Comparison of ENCODE assay signal across 8 cellular contexts in genomic region chr16:57999971-58000705, GRCh38. TPM values are rescaled to one million over a fixed set of nuclear protein-coding genes. Genes with fewer than 3 reads are reported as not detected.
A peak's percentile ranks its signal among the peaks of the same experiment; 100 is the strongest.
DNase-seq lines count a peak whose midpoint lies in the region; ATAC-seq, FAIRE-seq and TF ChIP-seq lines count a peak whose summit lies in the region.

TSS of gene ZNF319 (minus strand) at chr16:58000672. CDS start at chr16:57998265, 2,407 bp downstream.

- peak; percentile 6 for ATAC-seq in activated CD4-positive, alpha-beta T cell treated with anti-CD3 and anti-CD28 coated beads for 36 hours
- ATAC-seq in HG02798 (IDR thresholded peaks at IDR 0.05; ENCODE audit: poor library complexity, unreplicated experiment) (peak; percentile 24), mucosa of descending colon (peak; percentile 16)

- H3K9me3 ChIP-seq in SJCRH30 (replicated peaks) (no peaks in the 10 kb centered on the region), duodenal mucosa (ENCODE audit: control insufficient read depth in 1 of 2, low read length in 2 of 2) (no peaks in the 10 kb centered on the region), mucosa of descending colon (no peaks in the 10 kb centered on the region)

- no peak for FAIRE-seq in urothelium cell line (lab: Jason Lieb, UNC)

- CTCF ChIA-PET in activated CD4-positive, alpha-beta T cell treated with anti-CD3 and anti-CD28 coated beads for 36 hours (lab: Charles Lee), result interaction anchor here (0.6 to 1.8 kb wide), 7 partner anchors 10 to 424 kb away, joined by 3 to 5 read pairs (median 3); partner anchors contain the start of gene CFAP20

- H3K36me3 Mint-ChIP-seq in activated CD4-positive, alpha-beta T cell treated with anti-CD3 and anti-CD28 coated beads for 36 hours (ENCODE audit: low read depth), result peaks cover 13% of the 10 kb centered on the region

- H3K27ac ChIP-seq in SJCRH30 (peak within 1 kb of the TSS; percentile 30; the same call in 1 of the 2 replicates), duodenal mucosa (ENCODE audit: low read depth, low read length) (peak within 1 kb of the TSS; percentile 70)

- no peaks in the 10 kb centered on the region for H3K27me3 Mint-ChIP-seq in activated CD4-positive, alpha-beta T cell treated with anti-CD3 and anti-CD28 coated beads for 36 hours

- no peaks in the 10 kb centered on the region for H3K9me3 Mint-ChIP-seq in activated CD4-positive, alpha-beta T cell treated with anti-CD3 and anti-CD28 coated beads for 36 hours (ENCODE audit: low read depth)

- peak within 1 kb of the TSS; percentile 80 for H3K27ac Mint-ChIP-seq in activated CD4-positive, alpha-beta T cell treated with anti-CD3 and anti-CD28 coated beads for 36 hours

- peak within 1 kb of the TSS; percentile 91 for H3K4me3 Mint-ChIP-seq in activated CD4-positive, alpha-beta T cell treated with anti-CD3 and anti-CD28 coated beads for 36 hours

- H3K27me3 ChIP-seq in SJCRH30 (no peaks in the 10 kb centered on the region), duodenal mucosa (ENCODE audit: control insufficient read depth in 1 of 2, insufficient read depth in 2 of 2, low read length in 2 of 2) (no peaks in the 10 kb centered on the region)

- TF ChIP-seq CTCF in mucosa of descending colon (IDR thresholded peaks at IDR 0.05), result no peak

- peak within 1 kb of the TSS; percentile 75 to 80 for H3K9ac ChIP-seq in duodenal mucosa (ENCODE audit: low read depth in 1 of 2, low read length in 2 of 2)

- POLR2A ChIA-PET in activated CD4-positive, alpha-beta T cell treated with anti-CD3 and anti-CD28 coated beads for 36 hours (lab: Charles Lee), result interaction anchor here (0.8 kb wide), 1 partner anchor 95 kb away, joined by 4 read pairs; no protein-coding TSS in a partner anchor

- intact Hi-C loops in activated CD4-positive, alpha-beta T cell treated with anti-CD3 and anti-CD28 coated beads for 36 hours (cut with DNase I, micrococcal nuclease), result loop anchor here (1.0 to 10.0 kb wide), 15 partner anchors 25 to 1643 kb away; partner anchors contain the start of genes KIFC3 (in 2 of the 2), CCDC102A (in 1 of the 2), CIAPIN1 (in 1 of the 2) and COQ9 (in 1 of the 2)
- intact Hi-C loops in mucosa of descending colon (cut with DNase I, micrococcal nuclease), result loop anchor here (5.0 to 10.0 kb wide), 2 partner anchors 98 to 105 kb away; no protein-coding TSS in a partner anchor

- H3K4me1 ChIP-seq in SJCRH30 (no peaks in the 10 kb centered on the region), duodenal mucosa (ENCODE audit: control insufficient read depth in 1 of 2, insufficient read depth in 2 of 2, low read length in 2 of 2) (peaks cover 16 to 26% of the 10 kb centered on the region in 2 donors), mucosa of descending colon (ENCODE audit: low read depth) (peaks cover 11% of the 10 kb centered on the region)

- peak; percentile 50 for DNase-seq in activated CD4-positive, alpha-beta T cell treated with anti-CD3 and anti-CD28 coated beads for 36 hours
- DNase-seq in activated CD4-positive, alpha-beta T cell treated with anti-CD3 and anti-CD28 coated beads for 48 hours, result no peak
- DNase-seq in SJCRH30, result peak in 1 of 2 experiments; percentile 44
- DNase-seq in mucosa of descending colon, result peak in 2 of 3 donors; percentile 30 to 53
- DNase-seq in urothelium cell line (ENCODE audit: low spot score), result peak; percentile 42
- DNase-seq in NCI-H146 treated with DMSO at 0.1 percent for 48 hours (lab: John Stamatoyannopoulos, UW; ENCODE audit: unreplicated experiment), result no peak

- H3K4me3 ChIP-seq in SJCRH30 (peak within 1 kb of the TSS; percentile 64), duodenal mucosa (ENCODE audit: low read depth in 1 of 2, low read length in 2 of 2) (peak within 1 kb of the TSS; percentile 92 to 93), mucosa of descending colon (peak within 1 kb of the TSS; percentile 46)

- no peaks in the 10 kb centered on the region for H3K36me3 ChIP-seq in SJCRH30
- H3K36me3 ChIP-seq in duodenal mucosa (ENCODE audit: control insufficient read depth in 1 of 2, insufficient read depth in 2 of 2, low read length in 2 of 2), result peaks cover 8 to 36% of the 10 kb centered on the region in 2 donors
- no peaks in the 10 kb centered on the region for H3K36me3 ChIP-seq in mucosa of descending colon (ENCODE audit: low read depth)

- peaks cover 48% of the 10 kb centered on the region for H3K4me1 Mint-ChIP-seq in activated CD4-positive, alpha-beta T cell treated with anti-CD3 and anti-CD28 coated beads for 36 hours

RNA-seq across cellular contexts. Expression of gene ZNF319, which starts in this region (rescaled TPM):
- 1 to 10 TPM; 5.3 to 6.6 TPM for total RNA-seq in activated CD4-positive, alpha-beta T cell treated with anti-CD3 and anti-CD28 coated beads for 36 hours
- total RNA-seq in SJCRH30 (2014; rRNA removed; shearing (Covaris generic)), result 5.6 and 5.7 TPM in 2 replicates
- total RNA-seq in mucosa of descending colon, result 1 to 10 TPM; 5.9 to 9.7 (median 7.3) TPM

Comparison
In these comparisons a context has a peak if more than half of its experiments do, and no peak if none do; other contexts are left out.
1. DNase-seq: peak in activated CD4-positive, alpha-beta T cell treated with anti-CD3 and anti-CD28 coated beads for 36 hours (single experiment), mucosa of descending colon (2 of 3) and urothelium cell line (single experiment); none in activated CD4-positive, alpha-beta T cell treated with anti-CD3 and anti-CD28 coated beads for 48 hours (single experiment) and NCI-H146 treated with DMSO at 0.1 percent for 48 hours (single experiment).
2. Peak in every context shown above with its lines, with median percentiles within 50 percentile points of each other: ATAC-seq and H3K4me3 ChIP-seq.